Comparison of ENCODE assay signal across 8 cellular contexts in the genomic region with DNA sequence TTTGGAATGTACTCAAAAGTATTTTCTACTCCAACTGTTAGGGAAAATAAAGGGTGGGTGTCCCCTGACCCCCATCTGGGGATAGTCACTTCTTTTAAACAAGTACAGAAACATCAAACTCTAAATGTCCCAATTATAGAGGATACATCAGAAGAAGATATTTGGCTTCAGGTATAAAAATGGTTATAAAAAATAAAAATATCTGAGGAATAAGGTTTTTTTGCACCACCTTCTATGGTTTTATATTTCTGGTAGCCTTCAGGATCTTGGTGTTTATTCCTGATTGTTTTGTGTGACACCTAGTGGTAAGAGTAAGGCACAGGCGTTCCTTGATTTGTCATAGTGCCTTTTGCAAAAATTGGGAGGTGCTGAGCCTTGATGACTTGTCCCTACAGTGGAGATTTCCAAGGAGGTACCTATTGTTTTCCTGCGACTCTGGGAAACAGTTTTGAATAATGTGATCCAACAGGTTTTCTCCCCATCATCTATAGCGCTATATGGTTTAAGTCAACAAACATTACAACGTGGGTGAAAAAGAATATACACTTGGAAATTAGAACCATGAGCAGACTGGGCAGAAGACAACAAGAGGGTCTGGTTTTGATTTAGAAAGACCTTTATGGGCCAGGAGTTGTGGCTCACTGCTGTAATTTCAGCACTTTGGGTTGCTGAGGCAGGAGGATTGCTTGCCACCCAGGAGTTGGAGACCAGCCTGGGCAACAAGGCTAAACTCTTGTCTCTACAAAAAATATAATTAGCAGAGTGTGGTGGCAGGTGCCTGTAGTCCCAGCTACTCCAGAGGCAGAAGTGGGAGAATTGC. TPM values are rescaled to one million over a fixed set of nuclear protein-coding genes. Genes with fewer than 3 reads are reported as not detected.
A peak's percentile ranks its signal among the peaks of the same experiment; 100 is the strongest.
DNase-seq lines count a peak whose midpoint lies in the region; ATAC-seq and TF ChIP-seq lines count a peak whose summit lies in the region.

No MANE protein-coding gene starts in this region.

- CTCF ChIA-PET in activated CD8-positive, alpha-beta T cell treated with anti-CD3 and anti-CD28 coated beads, Interleukin-2, amount 10 ng/mL, durations not matched to agents 7 days and 5 days (lab: Charles Lee): interaction anchor here (0.9 to 12.0 kb wide), 17 partner anchors 8 to 364 kb away, joined by 3 to 132 read pairs (median 12); a partner anchor contains a TSS

- H3K4me1 Mint-ChIP-seq in activated CD8-positive, alpha-beta T cell treated with anti-CD3 and anti-CD28 coated beads, Interleukin-2, amount 10 ng/mL, durations not matched to agents 7 days and 5 days (ENCODE audit: low read depth): peaks cover 36% of the 10 kb centered on the region
- H3K4me1 Mint-ChIP-seq in stimulated activated naive CD8-positive, alpha-beta T cell treated with anti-CD3 and anti-CD28 coated beads, Interleukin-15, amount 100 ng/mL, for 72 hours: peaks cover 40% of the 10 kb centered on the region

- peak; percentile 82 for DNase-seq in Ammon's horn (ENCODE audit: low spot score)
- DNase-seq in NCI-H2171 (lab: John Stamatoyannopoulos, UW): peak; percentile 69
- DNase-seq in activated CD8-positive, alpha-beta T cell treated with anti-CD3 and anti-CD28 coated beads, Interleukin-2, amount 10 ng/mL, durations not matched to agents 7 days and 5 days: peak; percentile 46
- peak; percentile 76 for DNase-seq in hepatocyte (ENCODE audit: low spot score)
- no peak for DNase-seq in stimulated activated naive CD8-positive, alpha-beta T cell treated with anti-CD3 and anti-CD28 coated beads, Interleukin-15, amount 100 ng/mL, for 72 hours

- no peak overlapping the region for H2AFZ ChIP-seq in hepatocyte

- 8% methylated on average over 4 of the region's 4 CpGs for WGBS in hepatocyte (ENCODE audit: low lambda C conversion rate, missing lambda C conversion rate)

- ATAC-seq in activated CD8-positive, alpha-beta T cell treated with anti-CD3 and anti-CD28 coated beads, Interleukin-2, amount 10 ng/mL, durations not matched to agents 7 days and 5 days: no peak
- no peak for ATAC-seq in stimulated activated naive CD8-positive, alpha-beta T cell treated with anti-CD3 and anti-CD28 coated beads, Interleukin-15, amount 100 ng/mL, for 72 hours
- ATAC-seq in HG03196 (IDR thresholded peaks at IDR 0.05; ENCODE audit: unreplicated experiment): no peak
- ATAC-seq in HG02885 (IDR thresholded peaks at IDR 0.05; ENCODE audit: poor library complexity, unreplicated experiment): no peak

- no peak overlapping the region for H3K27ac ChIP-seq in hepatocyte

- H3K9me2 ChIP-seq in hepatocyte (replicated peaks; ENCODE audit: insufficient read depth): no peaks in the 10 kb centered on the region

- no peaks in the 10 kb centered on the region for H3K9me3 Mint-ChIP-seq in activated CD8-positive, alpha-beta T cell treated with anti-CD3 and anti-CD28 coated beads, Interleukin-2, amount 10 ng/mL, durations not matched to agents 7 days and 5 days (ENCODE audit: insufficient read depth)
- no peaks in the 10 kb centered on the region for H3K9me3 Mint-ChIP-seq in stimulated activated naive CD8-positive, alpha-beta T cell treated with anti-CD3 and anti-CD28 coated beads, Interleukin-15, amount 100 ng/mL, for 72 hours

- H3K27me3 Mint-ChIP-seq in activated CD8-positive, alpha-beta T cell treated with anti-CD3 and anti-CD28 coated beads, Interleukin-2, amount 10 ng/mL, durations not matched to agents 7 days and 5 days (ENCODE audit: low read depth): no peaks in the 10 kb centered on the region
- no peaks in the 10 kb centered on the region for H3K27me3 Mint-ChIP-seq in stimulated activated naive CD8-positive, alpha-beta T cell treated with anti-CD3 and anti-CD28 coated beads, Interleukin-15, amount 100 ng/mL, for 72 hours

- peaks cover 13% of the 10 kb centered on the region for H4K20me1 ChIP-seq in hepatocyte (ENCODE audit: insufficient read depth, poor library complexity, severe bottlenecking)

- TF ChIP-seq CTCF in GM12873 (IDR thresholded peaks at IDR 0.05; ENCODE audit: insufficient read depth, low read depth, low read length, missing control alignments) (peak; percentile 73), hepatocyte (IDR thresholded peaks at IDR 0.05; ENCODE audit: poor library complexity) (peak; percentile 90)

- peak overlapping the region; percentile 92 for H3K4me2 ChIP-seq in hepatocyte

- H3K79me2 ChIP-seq in hepatocyte: peaks cover 30% of the 10 kb centered on the region

- POLR2A ChIA-PET in activated CD8-positive, alpha-beta T cell treated with anti-CD3 and anti-CD28 coated beads, Interleukin-2, amount 10 ng/mL, durations not matched to agents 7 days and 5 days (lab: Charles Lee): interaction anchor here (5.3 kb wide), 1 partner anchor 115 kb away, joined by 102 read pairs; a partner anchor contains a TSS

- peaks cover 4% of the 10 kb centered on the region for H3K36me3 ChIP-seq in hepatocyte (replicated peaks; ENCODE audit: insufficient read depth, low read depth)

- H3K4me1 ChIP-seq in hepatocyte (ENCODE audit: insufficient read depth): peaks cover 25% of the 10 kb centered on the region

- H3K36me3 Mint-ChIP-seq in activated CD8-positive, alpha-beta T cell treated with anti-CD3 and anti-CD28 coated beads, Interleukin-2, amount 10 ng/mL, durations not matched to agents 7 days and 5 days (ENCODE audit: low read depth): peaks cover 19% of the 10 kb centered on the region

- no peak overlapping the region for H3K27ac Mint-ChIP-seq in activated CD8-positive, alpha-beta T cell treated with anti-CD3 and anti-CD28 coated beads, Interleukin-2, amount 10 ng/mL, durations not matched to agents 7 days and 5 days
- H3K27ac Mint-ChIP-seq in stimulated activated naive CD8-positive, alpha-beta T cell treated with anti-CD3 and anti-CD28 coated beads, Interleukin-15, amount 100 ng/mL, for 72 hours: no peak overlapping the region

- H3K27me3 ChIP-seq in hepatocyte: no peaks in the 10 kb centered on the region

- H3K4me3 Mint-ChIP-seq in activated CD8-positive, alpha-beta T cell treated with anti-CD3 and anti-CD28 coated beads, Interleukin-2, amount 10 ng/mL, durations not matched to agents 7 days and 5 days: no peak overlapping the region
- peak overlapping the region; percentile 16 to 29 for H3K4me3 Mint-ChIP-seq in stimulated activated naive CD8-positive, alpha-beta T cell treated with anti-CD3 and anti-CD28 coated beads, Interleukin-15, amount 100 ng/mL, for 72 hours

- H3K4me3 ChIP-seq in hepatocyte: no peak overlapping the region

- no peaks in the 10 kb centered on the region for H3K9me3 ChIP-seq in hepatocyte (ENCODE audit: low read depth)

RNA-seq across cellular contexts. Expression of a gene that starts 2.5 kb away (rescaled TPM):
- total RNA-seq in activated CD8-positive, alpha-beta T cell treated with anti-CD3 and anti-CD28 coated beads, Interleukin-2, amount 10 ng/mL, durations not matched to agents 7 days and 5 days: 10 to 100 TPM; 56.1 to 56.8 TPM
- 238 and 252 TPM in 2 replicates for total RNA-seq in hepatocyte
- polyA plus RNA-seq in hepatocyte: 345 and 359 TPM in 2 replicates

Comparison
In these comparisons a context has a peak if more than half of its experiments do, and no peak if none do; other contexts are left out.
1. DNase-seq: peak in Ammon's horn (single experiment), NCI-H2171 (single experiment), activated CD8-positive, alpha-beta T cell treated with anti-CD3 and anti-CD28 coated beads, Interleukin-2, amount 10 ng/mL, durations not matched to agents 7 days and 5 days (single experiment) and hepatocyte (single experiment); none in stimulated activated naive CD8-positive, alpha-beta T cell treated with anti-CD3 and anti-CD28 coated beads, Interleukin-15, amount 100 ng/mL, for 72 hours (0 of 2).